ENCODE assay signal across 10 cellular contexts in genomic region chr6:41716516-41717446, GRCh38. TPM values are rescaled to one million over a fixed set of nuclear protein-coding genes. Genes with fewer than 3 reads are reported as not detected.
A peak's percentile ranks its signal among the peaks of the same experiment; 100 is the strongest.
DNase-seq lines count a peak whose midpoint lies in the region; ATAC-seq, FAIRE-seq and TF ChIP-seq lines count a peak whose summit lies in the region.
"Had no signal": no experiment of that assay in that cellular context is flagged by ENCODE, and none has a peak within 500 bp of the region (broad histone marks: within the 10 kb centered on the region; RNA-seq: fewer than 3 reads in every experiment).

No MANE protein-coding gene starts in this region.

- SMC1A ChIA-PET in GM12878 (lab: Charles Lee; ENCODE audit: uncharacterized antibody, unreplicated experiment) = interaction anchor here (0.8 to 7.7 kb wide), 8 partner anchors 7 to 383 kb away, joined by 3 to 151 read pairs (median 6); partner anchors contain the start of gene TFEB

- no peaks in the 10 kb centered on the region for H3K27me3 ChIP-seq in CD4-positive, alpha-beta memory T cell (ENCODE audit: insufficient read depth, low read length)
- H3K27me3 ChIP-seq in KMS-11 (ENCODE audit: insufficient read depth, low read depth) = no peaks in the 10 kb centered on the region
- H3K27me3 ChIP-seq in GM12878 (replicated peaks in 1 of 2; ENCODE audit: control insufficient read depth in 2 of 2, insufficient read depth in 2 of 2, low read length in 1 of 2) = no peaks in the 10 kb centered on the region
- H3K27me3 ChIP-seq in BE2C = no peaks in the 10 kb centered on the region

- TF ChIP-seq EP300 in GM12878 (IDR thresholded peaks at IDR 0.05; ENCODE audit: borderline replicate concordance in 1 of 2, control insufficient read depth in 1 of 2, low read depth in 2 of 2, low read length in 2 of 2) = no peak

- H3K79me2 ChIP-seq in KMS-11 (ENCODE audit: insufficient read depth, low read depth) (no peaks in the 10 kb centered on the region; the same call in 1 of the 2 replicates), GM12878 (ENCODE audit: control insufficient read depth, insufficient read depth, low read length) (peaks cover 98% of the 10 kb centered on the region)

- CTCF ChIA-PET in CD4-positive, alpha-beta memory T cell (lab: Charles Lee; ENCODE audit: partially characterized antibody) = interaction anchor here (1.6 to 2.9 kb wide), 3 partner anchors 12 to 33 kb away, joined by 4 to 9 read pairs (median 5); no protein-coding TSS in a partner anchor
- CTCF ChIA-PET in GM12878 (lab: Yijun Ruan, JAX) = interaction anchor here (1.0 to 5.7 kb wide), 7 partner anchors 8 to 204 kb away, joined by 3 to 49 read pairs (median 5); partner anchors contain the start of genes BYSL, MED20 and TFEB

- 1% methylated on average over 12 of the region's 12 CpGs for WGBS in GM12878 (ENCODE audit: insufficient coverage, insufficient replicate concordance, low lambda C conversion rate, missing lambda C conversion rate)

- H3K36me3 ChIP-seq in CD4-positive, alpha-beta memory T cell (ENCODE audit: insufficient read depth, low read length) = no peaks in the 10 kb centered on the region
- H3K36me3 ChIP-seq in KMS-11 (ENCODE audit: insufficient read depth) (no peaks in the 10 kb centered on the region), GM12878 (ENCODE audit: control insufficient read depth in 2 of 2, insufficient read depth in 2 of 2, low read length in 1 of 2) (peaks cover 7 to 13% of the 10 kb centered on the region in 2 experiments), BE2C (no peaks in the 10 kb centered on the region)

- TF ChIP-seq POLR2A in GM12878 (IDR thresholded peaks at IDR 0.05; ENCODE audit: low read depth, low read length) = no peak

- no peak overlapping the region for H3K27ac ChIP-seq in CD4-positive, alpha-beta memory T cell (ENCODE audit: low read depth, low read length)
- H3K27ac ChIP-seq in KMS-11 = peak overlapping the region; percentile 21; the same call in 1 of the 2 replicates
- H3K27ac ChIP-seq in GM12878 (ENCODE audit: control insufficient read depth, insufficient read depth) = peak overlapping the region; percentile 84

- H3K4me3 ChIP-seq in CD4-positive, alpha-beta memory T cell (ENCODE audit: low read length in 2 of 2) = no peak overlapping the region
- no peak overlapping the region for H3K4me3 ChIP-seq in KMS-11 (IDR thresholded peaks at IDR 0.05; ENCODE audit: insufficient read depth, low read depth, low read length)
- peak overlapping the region; percentile 49; the same call in 1 of the 2 replicates for H3K4me3 ChIP-seq in GM12878
- H3K4me3 ChIP-seq in BE2C (ENCODE audit: low read depth, low read length) = no peak overlapping the region

- RAD21 ChIA-PET in GM12878 (lab: Charles Lee; ENCODE audit: unreplicated experiment) = interaction anchor here (0.6 to 14.4 kb wide), 8 partner anchors 7 to 266 kb away, joined by 3 to 300 read pairs (median 4); no protein-coding TSS in a partner anchor

- H3K9me3 Mint-ChIP-seq in CD4-positive, alpha-beta memory T cell = no peaks in the 10 kb centered on the region
- H3K9me3 Mint-ChIP-seq in natural killer cell = no peaks in the 10 kb centered on the region

- H3K4me1 ChIP-seq in CD4-positive, alpha-beta memory T cell (ENCODE audit: insufficient read depth, low read length) = peaks cover 6% of the 10 kb centered on the region
- H3K4me1 ChIP-seq in KMS-11 (ENCODE audit: low read depth, poor library complexity, severe bottlenecking) = peaks cover 40% of the 10 kb centered on the region
- H3K4me1 ChIP-seq in GM12878 (ENCODE audit: control insufficient read depth, insufficient read depth, low read length) = peaks cover 76% of the 10 kb centered on the region
- H3K4me1 ChIP-seq in BE2C = no peaks in the 10 kb centered on the region; the same call in 1 of the 2 replicates

- H3K27ac Mint-ChIP-seq in CD4-positive, alpha-beta memory T cell = peak overlapping the region in 5 of 7 donors; percentile 20 to 89 (median 57)
- H3K27ac Mint-ChIP-seq in natural killer cell = peak overlapping the region; percentile 65 to 87

- no peak for TF ChIP-seq RAD21 in GM12878 (IDR thresholded peaks at IDR 0.05; ENCODE audit: insufficient read depth, low read depth, low read length)

- intact Hi-C loops in CD4-positive, alpha-beta memory T cell (cut with micrococcal nuclease) = no loop called here
- intact Hi-C loops in GM12878 (cut with micrococcal nuclease; ENCODE audit: unreplicated experiment) = no loop called here
- intact Hi-C loops in natural killer cell (cut with micrococcal nuclease) = no loop called here

- peaks cover 4 to 27% (median 21%) of the 10 kb centered on the region in 4 donors for H3K4me1 Mint-ChIP-seq in CD4-positive, alpha-beta memory T cell
- peaks cover 45 to 68% of the 10 kb centered on the region in 2 donors for H3K4me1 Mint-ChIP-seq in natural killer cell

- peaks cover 0 to 3% of the 10 kb centered on the region in 2 donors for H3K36me3 Mint-ChIP-seq in CD4-positive, alpha-beta memory T cell
- H3K36me3 Mint-ChIP-seq in natural killer cell = no peaks in the 10 kb centered on the region

- in situ Hi-C loops in GM12878 (cut with MboI) = no loop called here

- peak overlapping the region; percentile 8; the same call in 1 of the 2 replicates for H3K9ac ChIP-seq in KMS-11
- peak overlapping the region; percentile 71 for H3K9ac ChIP-seq in GM12878 (ENCODE audit: control insufficient read depth, insufficient read depth, low read length)

- no peak overlapping the region for H3K4me3 Mint-ChIP-seq in CD4-positive, alpha-beta memory T cell
- peak overlapping the region; percentile 21 for H3K4me3 Mint-ChIP-seq in natural killer cell

- no peak overlapping the region for H2AFZ ChIP-seq in KMS-11 (ENCODE audit: low read depth)
- no peak overlapping the region for H2AFZ ChIP-seq in GM12878 (ENCODE audit: control insufficient read depth, low read depth, low read length)

- H3K9me3 ChIP-seq in CD4-positive, alpha-beta memory T cell (ENCODE audit: control insufficient read depth in 1 of 2, low read length in 2 of 2) = no peaks in the 10 kb centered on the region
- H3K9me3 ChIP-seq in GM12878 (replicated peaks; ENCODE audit: control insufficient read depth, insufficient read depth, low read length) = no peaks in the 10 kb centered on the region
- H3K9me3 ChIP-seq in BE2C = no peaks in the 10 kb centered on the region

- no peak for FAIRE-seq in GM12878 (lab: Jason Lieb, UNC)

- ATAC-seq in GM12878 = peak; percentile 10; the same call in 2 of the 3 replicates
- no peak for ATAC-seq in natural killer cell
- no peak for ATAC-seq in HG03159 (IDR thresholded peaks at IDR 0.05; ENCODE audit: unreplicated experiment)

- TF ChIP-seq CTCF in KMS-11 (conservative IDR thresholded peaks at IDR 0.05; ENCODE audit: low read depth, low read length) = no peak
- TF ChIP-seq CTCF in GM12878 (IDR thresholded peaks at IDR 0.05 in 2 of 3, conservative IDR thresholded peaks at IDR 0.05 in 1 of 3; ENCODE audit: control insufficient read depth in 2 of 3, extremely low read depth in 1 of 3, insufficient read depth in 1 of 3, low read depth in 3 of 3, low read length in 3 of 3) = no peak
- TF ChIP-seq CTCF in natural killer cell (IDR thresholded peaks at IDR 0.05) = no peak
- TF ChIP-seq CTCF in BE2C (IDR thresholded peaks at IDR 0.05; ENCODE audit: low read depth, low read length) = no peak

- H4K20me1 ChIP-seq in KMS-11 (ENCODE audit: insufficient read depth) = no peaks in the 10 kb centered on the region
- H4K20me1 ChIP-seq in GM12878 (ENCODE audit: control insufficient read depth, insufficient read depth) = peaks cover 2% of the 10 kb centered on the region; the same call in 1 of the 2 replicates

- BruUV-seq in GM12878 (replicated peaks; lab: Mats Ljungman, UMichigan) = no TSS peak

- DNase-seq in CD4-positive, alpha-beta memory T cell = no peak
- DNase-seq in GM12878 (ENCODE audit: low read depth, low spot score) = no peak
- no peak for DNase-seq in natural killer cell
- no peak for DNase-seq in BE2C
- DNase-seq in activated effector memory CD4-positive, alpha-beta T cell treated with Interleukin-2 at 50 U/mL for 16 hours = no peak
- DNase-seq in glomerular visceral epithelial cell (ENCODE audit: extremely low spot score) = no peak
- DNase-seq: activated CD4-positive, alpha-beta T cell treated with anti-CD3 and anti-CD28 coated beads, Interleukin-2, amount 50 U/mL, for 48 hours; NCI-H1930 had no signal

- H3K4me2 ChIP-seq in KMS-11 = peak overlapping the region; percentile 74
- peak overlapping the region; percentile 98 for H3K4me2 ChIP-seq in GM12878 (ENCODE audit: control insufficient read depth, insufficient read depth)

- POLR2A ChIA-PET in CD4-positive, alpha-beta memory T cell (lab: Charles Lee; ENCODE audit: partially characterized antibody) = interaction anchor here (1.4 kb wide), 1 partner anchor 17 kb away, joined by 3 read pairs; no protein-coding TSS in a partner anchor
- POLR2A ChIA-PET in GM12878 (lab: Charles Lee) = interaction anchor here (1.0 to 13.0 kb wide), 5 partner anchors 7 to 383 kb away, joined by 4 to 293 read pairs (median 24); partner anchors contain the start of genes NCR2 and TFEB

- no peaks in the 10 kb centered on the region for H3K27me3 Mint-ChIP-seq in CD4-positive, alpha-beta memory T cell
- H3K27me3 Mint-ChIP-seq in natural killer cell (ENCODE audit: low read depth in 2 of 2) = no peaks in the 10 kb centered on the region

RNA-seq across cellular contexts. Expression of gene TFEB, which starts 18.6 kb away (rescaled TPM):
- total RNA-seq in CD4-positive, alpha-beta memory T cell = 10 to 100 TPM; 12.2 to 15.7 TPM
- 10 to 100 TPM in 1 of 2 donors, 1 to 10 TPM in 1; 8.2 to 17.6 TPM for polyA plus RNA-seq in CD4-positive, alpha-beta memory T cell
- total RNA-seq in GM12878 (2013; cell fraction: nucleolus; rRNA removed) = 91.8 and 108 TPM in 2 replicates
- 95.7 and 97.9 TPM in 2 replicates for total RNA-seq in GM12878 (2014; rRNA removed)
- 30.7 and 31.4 TPM in 2 replicates for total RNA-seq in GM12878 (2014; rRNA removed; fragmentation: Illumina TruSeq; extraction: Trizol)
- total RNA-seq in GM12878 (2021) = 97.7 and 108 TPM in 2 replicates
- polyA plus RNA-seq in GM12878 (2011; ENCODE audit: low read depth) = 42.6 TPM
- 22.8 and 62.1 TPM in 2 replicates for polyA plus RNA-seq in GM12878 (2011; rRNA removed)
- 56.5 and 88.1 TPM in 2 replicates for polyA plus RNA-seq in GM12878 (2011; cell fraction: cytosol; rRNA removed)
- 83.6 and 85.7 TPM in 2 replicates for polyA plus RNA-seq in GM12878 (2011; cell fraction: nucleus; rRNA removed)
- polyA plus RNA-seq in GM12878 (2012) = 59.0 and 84.4 TPM in 2 replicates
- polyA plus RNA-seq in GM12878 (2014; fragmentation: Illumina TruSeq; extraction: Trizol) = 6.6 and 22.4 TPM in 2 replicates
- polyA plus RNA-seq in GM12878 (2014; fragmentation: Nextera tagmentation; extraction: Ambion mirVana) = 1 to 10 TPM in 1 of 2 experiments, under 1 TPM in 1; 0.84 to 2.6 TPM
- 107 and 133 TPM in 2 replicates for polyA plus RNA-seq in GM12878 (2014; rRNA removed)
- polyA plus RNA-seq in GM12878 (2016; fragmentation: Nextera tagmentation; extraction: Ambion mirVana) = 10 to 100 TPM; 59.4 to 64.3 TPM
- polyA minus RNA-seq in GM12878 (2011; rRNA and poly(A)+ RNA removed) = 46.4 and 70.0 TPM in 2 replicates
- polyA minus RNA-seq in GM12878 (2011; cell fraction: cytosol; rRNA and poly(A)+ RNA removed) = 35.4 and 37.4 TPM in 2 replicates
- polyA minus RNA-seq in GM12878 (2011; cell fraction: nucleus; rRNA and poly(A)+ RNA removed) = 29.1 and 40.5 TPM in 2 replicates
- total RNA-seq in natural killer cell = 10 to 100 TPM; 56.0 to 66.7 (median 66.2) TPM
- 41.5 TPM for polyA plus RNA-seq in BE2C (2012; ENCODE audit: insufficient read depth, insufficient read length, low read depth)

RNA-seq across cellular contexts. Expression of gene PGC, which starts 30.4 kb away (rescaled TPM):
- not detected for total RNA-seq in CD4-positive, alpha-beta memory T cell
- polyA plus RNA-seq in CD4-positive, alpha-beta memory T cell = not detected
- total RNA-seq in GM12878 (2013; cell fraction: nucleolus; rRNA removed) = not detected in 2 replicates
- total RNA-seq in GM12878 (2014; rRNA removed) (not detected in 2 replicates), GM12878 (2014; rRNA removed; fragmentation: Illumina TruSeq; extraction: Trizol) (not detected in 2 replicates), GM12878 (2021) (0.26 and 1.2 TPM in 2 replicates), natural killer cell (not detected)
- polyA plus RNA-seq in GM12878 (2011; ENCODE audit: low read depth) = not detected
- polyA plus RNA-seq in GM12878 (2011; rRNA removed) (not detected in 2 replicates), GM12878 (2014; fragmentation: Illumina TruSeq; extraction: Trizol) (not detected in 2 replicates), GM12878 (2014; fragmentation: Nextera tagmentation; extraction: Ambion mirVana) (not detected), GM12878 (2014; rRNA removed) (not detected in 2 replicates), GM12878 (2016; fragmentation: Nextera tagmentation; extraction: Ambion mirVana) (not detected)
- not detected in 2 replicates for polyA plus RNA-seq in GM12878 (2011; cell fraction: cytosol; rRNA removed)
- not detected in 2 replicates for polyA plus RNA-seq in GM12878 (2011; cell fraction: nucleus; rRNA removed)
- polyA plus RNA-seq in GM12878 (2012) = not detected in 2 replicates
- polyA minus RNA-seq in GM12878 (2011; rRNA and poly(A)+ RNA removed) = not detected in 2 replicates
- polyA minus RNA-seq in GM12878 (2011; cell fraction: cytosol; rRNA and poly(A)+ RNA removed) = not detected in 2 replicates
- not detected in 2 replicates for polyA minus RNA-seq in GM12878 (2011; cell fraction: nucleus; rRNA and poly(A)+ RNA removed)
- not detected for polyA plus RNA-seq in BE2C (2012; ENCODE audit: insufficient read depth, insufficient read length, low read depth)
